In genomic region chr12:51951199-51951842, GRCh38 we compare ENCODE assay signal across 8 cellular contexts. TPM values are rescaled to one million over a fixed set of nuclear protein-coding genes. Genes with fewer than 3 reads are reported as not detected.
A peak's percentile ranks its signal among the peaks of the same experiment; 100 is the strongest.
DNase-seq lines count a peak whose midpoint lies in the region; ATAC-seq, FAIRE-seq and TF ChIP-seq lines count a peak whose summit lies in the region.

Gene ACVR1B (plus strand): TSS chr12:51951699. CDS start chr12:51951744, 45 bp downstream.

- H3K9me3 ChIP-seq in A549 = no peaks in the 10 kb centered on the region

- TF ChIP-seq RAD21 in A549 (conservative IDR thresholded peaks at IDR 0.05 in 1 of 2, IDR thresholded peaks at IDR 0.05 in 1 of 2) = no peak

- peak within 1 kb of the TSS; percentile 90 for H3K4me3 Mint-ChIP-seq in activated CD4-positive, alpha-beta T cell treated with anti-CD3 and anti-CD28 coated beads for 36 hours
- H3K4me3 Mint-ChIP-seq in chondrocyte (ENCODE audit: unreplicated experiment) = peak within 1 kb of the TSS; percentile 90

- TF ChIP-seq POLR2A in A549 (IDR thresholded peaks at IDR 0.05; ENCODE audit: low read length) (peak; percentile 46; the same call in 1 of the 2 replicates), GM18951 (IDR thresholded peaks at IDR 0.05; ENCODE audit: extremely low read depth, insufficient read depth, insufficient read length) (peak; percentile 11)

- WGBS in A549 (ENCODE audit: missing lambda C conversion rate) = 2% methylated on average over 20 of the region's 86 CpGs

- H3K4me2 ChIP-seq in A549 = peak within 1 kb of the TSS; percentile 89

- H3K4me3 ChIP-seq in A549 = peak within 1 kb of the TSS; percentile 99

- no peaks in the 10 kb centered on the region for H3K9me3 Mint-ChIP-seq in activated CD4-positive, alpha-beta T cell treated with anti-CD3 and anti-CD28 coated beads for 36 hours (ENCODE audit: low read depth)
- H3K9me3 Mint-ChIP-seq in chondrocyte (ENCODE audit: low read depth) = no peaks in the 10 kb centered on the region

- H3K27ac Mint-ChIP-seq in activated CD4-positive, alpha-beta T cell treated with anti-CD3 and anti-CD28 coated beads for 36 hours = peak within 1 kb of the TSS; percentile 76
- H3K27ac Mint-ChIP-seq in chondrocyte (ENCODE audit: unreplicated experiment) = peak within 1 kb of the TSS; percentile 39

- H3K4me1 ChIP-seq in A549 = peaks cover 33% of the 10 kb centered on the region

- intact Hi-C loops in activated CD4-positive, alpha-beta T cell treated with anti-CD3 and anti-CD28 coated beads for 36 hours (cut with DNase I, micrococcal nuclease) = loop anchor here (1.0 to 5.0 kb wide), 10 partner anchors 19 to 1669 kb away; partner anchors contain the start of genes EIF4B (in 1 of the 2), LIMA1 (in 1 of the 2), NR4A1 (in 1 of the 2) and SCN8A (in 1 of the 2)

- in situ Hi-C loops in GM18951 (cut with MboI; ENCODE audit: low sequenced_read_pairs, unreplicated experiment) = no loop called here

- ATAC-seq in A549 (peak; percentile 88 to 92), HG03432 (IDR thresholded peaks at IDR 0.05; ENCODE audit: unreplicated experiment) (peak; percentile 88)
- ATAC-seq in activated CD4-positive, alpha-beta T cell treated with anti-CD3 and anti-CD28 coated beads for 36 hours = peak; percentile 98

- DNase-seq in A549 (ENCODE audit: low read depth in 1 of 2, low spot score in 1 of 2) = peak; percentile 55 to 90
- peak; percentile 92 for DNase-seq in NCI-H510A treated with DMSO at 0.1 percent for 48 hours (lab: John Stamatoyannopoulos, UW)
- DNase-seq in activated CD4-positive, alpha-beta T cell treated with anti-CD3 and anti-CD28 coated beads for 36 hours = peak; percentile 94
- no peak for DNase-seq in chondrocyte (ENCODE audit: low spot score)
- peak; percentile 94 for DNase-seq in kidney tubule cell (ENCODE audit: low spot score)
- peak; percentile 84 to 88 for DNase-seq in stimulated activated CD4-positive, alpha-beta T cell treated with anti-CD3 and anti-CD28 coated beads, Interleukin-15, amount 100 ng/mL, for 48 hours (ENCODE audit: low read depth in 2 of 2)

- H3K27me3 Mint-ChIP-seq in activated CD4-positive, alpha-beta T cell treated with anti-CD3 and anti-CD28 coated beads for 36 hours = peaks cover 10% of the 10 kb centered on the region
- H3K27me3 Mint-ChIP-seq in chondrocyte (ENCODE audit: low read depth) = peaks cover 4% of the 10 kb centered on the region

- FAIRE-seq in A549 (lab: Jason Lieb, UNC) = no peak

- H3K27ac ChIP-seq in A549 = peak within 1 kb of the TSS; percentile 96 to 99

- no peak for TF ChIP-seq EP300 in A549 (IDR thresholded peaks at IDR 0.05)

- CTCF ChIA-PET in A549 (lab: Yijun Ruan, JAX) = interaction anchor here (1.5 to 2.6 kb wide), 3 partner anchors 19 to 131 kb away, joined by 4 to 8 read pairs (median 8); no protein-coding TSS in a partner anchor
- CTCF ChIA-PET in activated CD4-positive, alpha-beta T cell treated with anti-CD3 and anti-CD28 coated beads for 36 hours (lab: Charles Lee) = interaction anchor here (0.6 to 2.4 kb wide), 4 partner anchors 20 to 128 kb away, joined by 3 to 16 read pairs (median 4); no protein-coding TSS in a partner anchor

- TF ChIP-seq CTCF in A549 (IDR thresholded peaks at IDR 0.05) (no peak), chondrocyte (IDR thresholded peaks at IDR 0.05) (no peak)

- no peaks in the 10 kb centered on the region for H3K36me3 Mint-ChIP-seq in activated CD4-positive, alpha-beta T cell treated with anti-CD3 and anti-CD28 coated beads for 36 hours (ENCODE audit: low read depth)
- peaks cover 2% of the 10 kb centered on the region for H3K36me3 Mint-ChIP-seq in chondrocyte (ENCODE audit: low read depth)

- H3K4me1 Mint-ChIP-seq in activated CD4-positive, alpha-beta T cell treated with anti-CD3 and anti-CD28 coated beads for 36 hours = peaks cover 40% of the 10 kb centered on the region
- peaks cover 37% of the 10 kb centered on the region for H3K4me1 Mint-ChIP-seq in chondrocyte (ENCODE audit: low read depth)

- POLR2A ChIA-PET in A549 (lab: Yijun Ruan, JAX) = no interaction called here
- POLR2A ChIA-PET in activated CD4-positive, alpha-beta T cell treated with anti-CD3 and anti-CD28 coated beads for 36 hours (lab: Charles Lee) = interaction anchor here (0.5 to 1.4 kb wide), 2 partner anchors 20 to 567 kb away, joined by 3 to 8 read pairs; no protein-coding TSS in a partner anchor

TF ChIP-seq in A549, 52 proteins besides CTCF, POLR2A, EP300 and RAD21 (continues in another document):
- TF ChIP-seq MAFK (IDR thresholded peaks at IDR 0.05; ENCODE audit: partially characterized antibody) = no peak
- TF ChIP-seq KDM1A (IDR thresholded peaks at IDR 0.05; ENCODE audit: low read depth) = no peak
- TF ChIP-seq HEYL (CRISPR knock-in tag; IDR thresholded peaks at IDR 0.05) = no peak
- TF ChIP-seq E2F6 (IDR thresholded peaks at IDR 0.05; ENCODE audit: borderline replicate concordance, low read depth) = peak; percentile 85
- no peak for TF ChIP-seq USF2 (IDR thresholded peaks at IDR 0.05)
- TF ChIP-seq SREBF2 (IDR thresholded peaks at IDR 0.05) = no peak
- no peak for TF ChIP-seq ESRRA (IDR thresholded peaks at IDR 0.05; ENCODE audit: borderline replicate concordance, low read length)
- peak in 1 of 2 experiments; percentile 61; a peak in 1 of 5 replicates for TF ChIP-seq JUN (IDR thresholded peaks at IDR 0.05)
- TF ChIP-seq, protein P1, sequence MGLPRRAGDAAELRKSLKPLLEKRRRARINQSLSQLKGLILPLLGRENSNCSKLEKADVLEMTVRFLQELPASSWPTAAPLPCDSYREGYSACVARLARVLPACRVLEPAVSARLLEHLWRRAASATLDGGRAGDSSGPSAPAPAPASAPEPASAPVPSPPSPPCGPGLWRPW (IDR thresholded peaks at IDR 0.05) = no peak
- TF ChIP-seq MYC (IDR thresholded peaks at IDR 0.05; ENCODE audit: borderline replicate concordance, low read length) = no peak
- TF ChIP-seq CBX8 (IDR thresholded peaks at IDR 0.05) = no peak
- no peak for TF ChIP-seq EHMT2 (IDR thresholded peaks at IDR 0.05; ENCODE audit: low read depth)
- TF ChIP-seq BHLHE40 (IDR thresholded peaks at IDR 0.05; ENCODE audit: low read depth, low read length) = peak; percentile 65; the same call in 1 of the 2 replicates
- no peak for TF ChIP-seq ATOH8 (CRISPR knock-in tag; IDR thresholded peaks at IDR 0.05; ENCODE audit: low read depth)
- TF ChIP-seq HOXB13 (CRISPR knock-in tag; IDR thresholded peaks at IDR 0.05; ENCODE audit: low read depth) = peak; percentile 33; the same call in 1 of the 2 replicates
- no peak for TF ChIP-seq HMGXB4 (CRISPR knock-in tag; IDR thresholded peaks at IDR 0.05; ENCODE audit: borderline replicate concordance)
- TF ChIP-seq PHF8 (IDR thresholded peaks at IDR 0.05; ENCODE audit: borderline replicate concordance, low read depth) = no peak
- no peak for TF ChIP-seq HDAC2 (IDR thresholded peaks at IDR 0.05)

RNA-seq across cellular contexts. Expression of gene ACVR1B, which starts in this region (rescaled TPM):
- polyA plus RNA-seq in A549 (2011; rRNA removed) (18.4 and 20.1 TPM in 2 replicates), A549 (2017; fragmentation: RNase III; extraction: RNeasy Plus Mini Kit Qiagen cat#74134 plus additional on column Dnase treatment) (13.2 to 15.2 TPM (median 14.6 TPM) in 3 replicates)
- polyA plus RNA-seq in A549 (2012; cell fraction: cytosol; rRNA removed) = 12.9 and 16.6 TPM in 2 replicates
- 16.8 and 19.9 TPM in 2 replicates for polyA plus RNA-seq in A549 (2012; cell fraction: nucleus; rRNA removed)
- polyA minus RNA-seq in A549 (2011; rRNA and poly(A)+ RNA removed) = 20.2 and 24.6 TPM in 2 replicates
- total RNA-seq in activated CD4-positive, alpha-beta T cell treated with anti-CD3 and anti-CD28 coated beads for 36 hours = 10 to 100 TPM; 10.1 to 12.7 TPM
- total RNA-seq in chondrocyte = 9.9 to 10.6 TPM (median 10.0 TPM) in 3 replicates
